21 cellular contexts compared by ENCODE assay signal in the genomic region with DNA sequence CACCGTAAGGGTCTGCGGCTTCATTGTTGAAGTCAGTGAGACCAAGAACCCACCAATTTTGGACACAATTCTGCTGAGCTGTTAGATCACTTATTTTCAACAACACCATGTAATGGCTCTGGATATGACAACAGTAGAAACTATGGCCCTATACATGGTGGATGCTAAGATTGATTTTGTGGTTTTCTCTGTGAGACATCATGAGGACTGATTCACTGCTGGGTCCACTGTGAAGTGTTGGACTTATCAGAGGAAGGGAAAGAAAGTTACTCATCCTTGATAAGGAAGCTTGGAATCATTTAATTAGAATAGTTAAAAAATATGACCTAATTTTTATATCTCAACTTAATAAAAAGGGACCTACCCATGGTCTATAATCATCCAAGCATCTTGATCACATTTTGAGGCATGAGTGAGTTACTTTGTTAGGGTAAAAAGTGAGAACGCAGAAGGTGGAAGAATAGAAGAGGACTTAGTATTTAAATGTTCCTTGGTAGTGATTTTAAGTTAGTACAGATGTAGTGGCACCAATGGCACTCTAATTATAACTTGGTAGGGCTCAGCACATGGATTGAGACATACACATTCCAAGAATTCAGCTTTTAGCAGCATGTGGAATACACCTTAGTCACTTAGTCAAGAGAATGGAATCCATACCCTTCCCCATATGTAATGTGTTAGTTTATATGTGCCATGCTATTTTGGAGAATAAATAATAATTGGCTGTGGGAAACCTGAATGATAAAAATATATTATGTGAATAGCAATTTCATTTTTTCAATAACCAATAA.
A peak's percentile ranks its signal among the peaks of the same experiment; 100 is the strongest.
DNase-seq lines count a peak whose midpoint lies in the region; ATAC-seq and TF ChIP-seq lines count a peak whose summit lies in the region.
"Had no signal": no experiment of that assay in that cellular context is flagged by ENCODE, and none has a peak within 500 bp of the region (broad histone marks: within the 10 kb centered on the region; RNA-seq: fewer than 3 reads in every experiment).

No MANE protein-coding gene starts in this region.

- H2BK20ac ChIP-seq in IMR-90 (ENCODE audit: low read depth, low read length): no peak overlapping the region

- H3K14ac ChIP-seq in IMR-90 (replicated peaks; ENCODE audit: low read depth, low read length) (no peak overlapping the region), mesenchymal stem cell (ENCODE audit: low read length in 2 of 2) (no peak overlapping the region)

- H3K9me3 ChIP-seq in IMR-90 (ENCODE audit: control insufficient read depth, insufficient read depth, low read length): no peaks in the 10 kb centered on the region
- H3K9me3 ChIP-seq in SK-N-SH: no peaks in the 10 kb centered on the region
- no peaks in the 10 kb centered on the region for H3K9me3 ChIP-seq in mesenchymal stem cell (ENCODE audit: control insufficient read depth, low read length)
- H3K9me3 ChIP-seq in ascending aorta: no peaks in the 10 kb centered on the region

- peak; percentile 40 for DNase-seq in IMR-90
- DNase-seq in SK-N-SH: no peak
- peak; percentile 68 for DNase-seq in epithelial cell of esophagus (ENCODE audit: low read depth)
- peak; percentile 23 for DNase-seq in mesenchymal stem cell
- no peak for DNase-seq in ascending aorta (ENCODE audit: low spot score in 2 of 2)
- no peak for DNase-seq in KBM-7
- no peak for DNase-seq in NCI-H510A (lab: John Stamatoyannopoulos, UW)
- DNase-seq: CD4-positive, alpha-beta memory T cell; DMS79 treated with DMSO at 0.1 percent for 48 hours; GDM1; GM23248; HCEC 1CT; NCI-H1048; NCI-H1436 treated with DMSO at 0.1 percent for 48 hours; NCI-H2029 treated with DMSO at 0.1 percent for 48 hours; NCI-H510A treated with DMSO at 0.1 percent for 48 hours; SIG-M5 had no signal

- H3K79me2 ChIP-seq in SK-N-SH (ENCODE audit: insufficient read depth): no peaks in the 10 kb centered on the region

- H2BK120ac ChIP-seq in IMR-90 (ENCODE audit: low read depth, low read length): no peak overlapping the region
- H2BK120ac ChIP-seq in mesenchymal stem cell (ENCODE audit: low read depth, low read length): no peak overlapping the region

- no peak overlapping the region for H3K4me3 Mint-ChIP-seq in stimulated activated memory B cell treated with anti-CD40 and anti-IgM and Interleukin-4, amounts not matched to agents 10 μg/mL and 1 μg/mL and 100 μg/mL, for 72 hours
- H3K4me3 Mint-ChIP-seq: CD4-positive, alpha-beta memory T cell had no signal

- no peaks in the 10 kb centered on the region for H3K36me3 Mint-ChIP-seq in stimulated activated memory B cell treated with anti-CD40 and anti-IgM and Interleukin-4, amounts not matched to agents 10 μg/mL and 1 μg/mL and 100 μg/mL, for 72 hours
- H3K36me3 Mint-ChIP-seq: CD4-positive, alpha-beta memory T cell had no signal

- H3F3A ChIP-seq in SK-N-SH (replicated peaks; ENCODE audit: insufficient read depth): peaks cover under 1% of the 10 kb centered on the region

- no peak overlapping the region for H2AK9ac ChIP-seq in IMR-90 (replicated peaks; ENCODE audit: low read depth, low read length, poor library complexity)

- H3K23ac ChIP-seq in IMR-90 (ENCODE audit: low read depth, low read length): no peak overlapping the region
- H3K23ac ChIP-seq in mesenchymal stem cell (ENCODE audit: low read length in 2 of 2): no peak overlapping the region

- H2AFZ ChIP-seq in IMR-90 (replicated peaks; ENCODE audit: low read length, poor library complexity) (no peak overlapping the region), SK-N-SH (ENCODE audit: low read depth) (no peak overlapping the region), mesenchymal stem cell (ENCODE audit: low read depth, low read length) (no peak overlapping the region)
- H2AFZ ChIP-seq: GM23248 had no signal

- ATAC-seq in IMR-90 (ENCODE audit: low read depth): no peak
- no peak for ATAC-seq in stimulated activated memory B cell treated with anti-CD40 and anti-IgM and Interleukin-4, amounts not matched to agents 10 μg/mL and 1 μg/mL and 100 μg/mL, for 72 hours
- ATAC-seq: GM12878, K562, Panc1 had no signal

- H4K5ac ChIP-seq in IMR-90 (ENCODE audit: low read depth, low read length): no peak overlapping the region

- H4K20me1 ChIP-seq in IMR-90 (ENCODE audit: insufficient read depth, low read length) (no peaks in the 10 kb centered on the region), SK-N-SH (ENCODE audit: insufficient read depth) (no peaks in the 10 kb centered on the region)

- no TSS peak for BruUV-seq in IMR-90 (replicated peaks; lab: Mats Ljungman, UMichigan)

- H3K9me3 Mint-ChIP-seq in stimulated activated memory B cell treated with anti-CD40 and anti-IgM and Interleukin-4, amounts not matched to agents 10 μg/mL and 1 μg/mL and 100 μg/mL, for 72 hours: peaks cover 3% of the 10 kb centered on the region

- H3K36me3 ChIP-seq in IMR-90 (ENCODE audit: control insufficient read depth, insufficient read depth, low read length) (no peaks in the 10 kb centered on the region), SK-N-SH (replicated peaks in 1 of 2; ENCODE audit: control insufficient read depth in 1 of 2, insufficient read depth in 2 of 2, low read length in 1 of 2) (no peaks in the 10 kb centered on the region), mesenchymal stem cell (ENCODE audit: control insufficient read depth in 1 of 2, insufficient read depth in 2 of 2, low read depth in 1 of 2, low read length in 2 of 2) (no peaks in the 10 kb centered on the region), ascending aorta (no peaks in the 10 kb centered on the region)

- TF ChIP-seq CTCF in IMR-90 (conservative IDR thresholded peaks at IDR 0.05; ENCODE audit: low read depth, low read length): no peak
- TF ChIP-seq CTCF in SK-N-SH (IDR thresholded peaks at IDR 0.05): no peak
- TF ChIP-seq CTCF in epithelial cell of esophagus (IDR thresholded peaks at IDR 0.05; ENCODE audit: insufficient read depth, low read depth, low read length, missing control alignments): no peak
- no peak for TF ChIP-seq CTCF in ascending aorta (IDR thresholded peaks at IDR 0.05)

- no CpG with 5 or more reads among the region's 3 CpGs for WGBS in IMR-90 (ENCODE audit: extremely low coverage in 2 of 2, insufficient read length in 1 of 2), 2 experiments
- WGBS in SK-N-SH (ENCODE audit: low lambda C conversion rate): 96% methylated on average over 3 of the region's 3 CpGs
- WGBS in mesenchymal stem cell: 90% methylated on average over 3 of the region's 3 CpGs

- H4K91ac ChIP-seq in IMR-90 (ENCODE audit: insufficient read depth, low read depth, low read length): no peak overlapping the region
- no peak overlapping the region for H4K91ac ChIP-seq in mesenchymal stem cell (ENCODE audit: low read length)

- no peak for TF ChIP-seq POLR2A in IMR-90 (IDR thresholded peaks at IDR 0.05; ENCODE audit: low read depth, low read length)

- H3K4me2 ChIP-seq in IMR-90 (ENCODE audit: low read depth, low read length): no peak overlapping the region
- no peak overlapping the region for H3K4me2 ChIP-seq in SK-N-SH
- H3K4me2 ChIP-seq in mesenchymal stem cell (ENCODE audit: low read length, poor library complexity, severe bottlenecking): no peak overlapping the region

- no peaks in the 10 kb centered on the region for H3K27me3 Mint-ChIP-seq in stimulated activated memory B cell treated with anti-CD40 and anti-IgM and Interleukin-4, amounts not matched to agents 10 μg/mL and 1 μg/mL and 100 μg/mL, for 72 hours
- H3K27me3 Mint-ChIP-seq: CD4-positive, alpha-beta memory T cell had no signal

- dilution Hi-C loops in IMR-90 (cut with HindIII; ENCODE audit: low sequenced_read_pairs, unreplicated experiment): no loop called here

- no peak overlapping the region for H2BK12ac ChIP-seq in mesenchymal stem cell (ENCODE audit: low read length in 2 of 2)

- no peaks in the 10 kb centered on the region for H3K9me1 ChIP-seq in IMR-90 (ENCODE audit: insufficient read depth, low read length)

- no peak overlapping the region for H3K56ac ChIP-seq in IMR-90 (ENCODE audit: extremely low read depth, insufficient read depth, low read length)

- H3K9me2 ChIP-seq in SK-N-SH: no peaks in the 10 kb centered on the region

- TF ChIP-seq RAD21 in IMR-90 (IDR thresholded peaks at IDR 0.05; ENCODE audit: low read length) (no peak), SK-N-SH (IDR thresholded peaks at IDR 0.05; ENCODE audit: low read length) (no peak)

- no peak for TF ChIP-seq EP300 in SK-N-SH (IDR thresholded peaks at IDR 0.05; ENCODE audit: borderline replicate concordance in 1 of 2, low read depth in 1 of 2, low read length in 1 of 2)

- no peaks in the 10 kb centered on the region; the same call in 1 of the 2 replicates for H3K27me3 ChIP-seq in IMR-90 (ENCODE audit: control insufficient read depth, insufficient read depth, low read length)
- no peaks in the 10 kb centered on the region for H3K27me3 ChIP-seq in SK-N-SH (ENCODE audit: insufficient read depth)
- H3K27me3 ChIP-seq in mesenchymal stem cell (ENCODE audit: control insufficient read depth in 1 of 2, insufficient read depth in 1 of 2, low read length in 2 of 2): no peaks in the 10 kb centered on the region
- no peaks in the 10 kb centered on the region for H3K27me3 ChIP-seq in ascending aorta

- H2BK5ac ChIP-seq in IMR-90 (ENCODE audit: low read depth, low read length, poor library complexity, severe bottlenecking) (no peak overlapping the region), mesenchymal stem cell (ENCODE audit: low read depth, low read length, poor library complexity, severe bottlenecking) (no peak overlapping the region)

- H2BK15ac ChIP-seq in IMR-90 (ENCODE audit: low read depth, low read length) (no peak overlapping the region), mesenchymal stem cell (ENCODE audit: low read depth, poor library complexity, severe bottlenecking) (no peak overlapping the region)

- CTCF ChIA-PET in IMR-90 (lab: Yijun Ruan, JAX) (interaction anchor here (0.7 to 1.0 kb wide), 2 partner anchors 12 to 14 kb away, joined by 3 to 4 read pairs; no protein-coding TSS in a partner anchor), SK-N-SH (lab: Yijun Ruan, JAX) (interaction anchor here (1.7 kb wide), 1 partner anchor 13 kb away, joined by 4 read pairs; no protein-coding TSS in a partner anchor)

- H3K4me1 Mint-ChIP-seq in stimulated activated memory B cell treated with anti-CD40 and anti-IgM and Interleukin-4, amounts not matched to agents 10 μg/mL and 1 μg/mL and 100 μg/mL, for 72 hours: peaks cover 10% of the 10 kb centered on the region

- no peak overlapping the region for H2AK5ac ChIP-seq in IMR-90 (ENCODE audit: low read depth, low read length)
- no peak overlapping the region for H2AK5ac ChIP-seq in mesenchymal stem cell (ENCODE audit: low read length, severe bottlenecking)

- H3K9ac ChIP-seq in IMR-90 (ENCODE audit: low read depth, low read length) (no peak overlapping the region), SK-N-SH (no peak overlapping the region), mesenchymal stem cell (ENCODE audit: low read length) (no peak overlapping the region)
- H3K9ac ChIP-seq: GM23248 had no signal

- H3K4me3 ChIP-seq in IMR-90 (ENCODE audit: insufficient read depth, low read depth, low read length) (no peak overlapping the region), SK-N-SH (ENCODE audit: low read depth in 2 of 2, low read length in 1 of 2) (no peak overlapping the region), epithelial cell of esophagus (ENCODE audit: low read length) (no peak overlapping the region), mesenchymal stem cell (ENCODE audit: insufficient read depth in 1 of 2, low read depth in 1 of 2, low read length in 2 of 2) (no peak overlapping the region), ascending aorta (no peak overlapping the region)
- H3K4me3 ChIP-seq: GM12878, GM23248, K562 had no signal

- in situ Hi-C loops in IMR-90 (cut with MboI; ENCODE audit: low sequenced_read_pairs) (no loop called here), KBM-7 (cut with MboI; ENCODE audit: low pct_unique_long_range_greater_than_20kb, low sequenced_read_pairs) (no loop called here)

- H3K79me1 ChIP-seq in IMR-90 (ENCODE audit: low read depth in 1 of 2, low read length in 2 of 2) (no peaks in the 10 kb centered on the region), mesenchymal stem cell (replicated peaks; ENCODE audit: low read length, poor library complexity, severe bottlenecking) (no peaks in the 10 kb centered on the region)

- H3K18ac ChIP-seq in IMR-90 (ENCODE audit: low read depth, low read length) (no peak overlapping the region), mesenchymal stem cell (ENCODE audit: low read depth in 1 of 2, low read length in 2 of 2) (no peak overlapping the region)

- H3K27ac Mint-ChIP-seq in stimulated activated memory B cell treated with anti-CD40 and anti-IgM and Interleukin-4, amounts not matched to agents 10 μg/mL and 1 μg/mL and 100 μg/mL, for 72 hours: no peak overlapping the region
- H3K27ac Mint-ChIP-seq: CD4-positive, alpha-beta memory T cell had no signal

- intact Hi-C loops in IMR-90 (cut with micrococcal nuclease) (no loop called here), ascending aorta (cut with DNase I) (no loop called here)

- POLR2A ChIA-PET in IMR-90 (lab: Charles Lee; ENCODE audit: unreplicated experiment) (no interaction called here), SK-N-SH (lab: Yijun Ruan, JAX) (no interaction called here)

- no peak overlapping the region for H3K4ac ChIP-seq in IMR-90 (ENCODE audit: low read depth, low read length)
- H3K4ac ChIP-seq in mesenchymal stem cell (ENCODE audit: low read depth in 1 of 2, low read length in 2 of 2): no peak overlapping the region

- H3K4me1 ChIP-seq in IMR-90 (ENCODE audit: control insufficient read depth, insufficient read depth, low read length) (peaks cover 2% of the 10 kb centered on the region), SK-N-SH (ENCODE audit: control insufficient read depth in 1 of 2, insufficient read depth in 2 of 2, low read depth in 1 of 2, low read length in 1 of 2) (peaks cover 0 to 2% of the 10 kb centered on the region in 2 experiments; a peak in 1 of 4 replicates), mesenchymal stem cell (ENCODE audit: control insufficient read depth, insufficient read depth, low read depth, low read length) (peaks cover 3% of the 10 kb centered on the region), ascending aorta (peaks cover 0 to under 1% of the 10 kb centered on the region in 2 donors)

- H3K27ac ChIP-seq in IMR-90 (ENCODE audit: insufficient read depth, low read length) (no peak overlapping the region), SK-N-SH (ENCODE audit: low read depth in 2 of 2, low read length in 1 of 2) (no peak overlapping the region), mesenchymal stem cell (ENCODE audit: low read length, poor library complexity, severe bottlenecking) (no peak overlapping the region), ascending aorta (no peak overlapping the region)
- H3K27ac ChIP-seq: GM23248 had no signal

- no peak overlapping the region for H4K8ac ChIP-seq in IMR-90 (ENCODE audit: low read depth in 2 of 2, low read length in 2 of 2)
- no peak overlapping the region for H4K8ac ChIP-seq in mesenchymal stem cell (ENCODE audit: low read length)

Comparison
In these comparisons a context has a peak if more than half of its experiments do, and no peak if none do; other contexts are left out.
1. DNase-seq: peak in IMR-90 (single experiment), epithelial cell of esophagus (single experiment) and mesenchymal stem cell (single experiment); none in SK-N-SH (single experiment), ascending aorta (0 of 2), KBM-7 (single experiment) and NCI-H510A (single experiment).